Comparison of ENCODE assay signal across 1 cellular context in the genomic region with DNA sequence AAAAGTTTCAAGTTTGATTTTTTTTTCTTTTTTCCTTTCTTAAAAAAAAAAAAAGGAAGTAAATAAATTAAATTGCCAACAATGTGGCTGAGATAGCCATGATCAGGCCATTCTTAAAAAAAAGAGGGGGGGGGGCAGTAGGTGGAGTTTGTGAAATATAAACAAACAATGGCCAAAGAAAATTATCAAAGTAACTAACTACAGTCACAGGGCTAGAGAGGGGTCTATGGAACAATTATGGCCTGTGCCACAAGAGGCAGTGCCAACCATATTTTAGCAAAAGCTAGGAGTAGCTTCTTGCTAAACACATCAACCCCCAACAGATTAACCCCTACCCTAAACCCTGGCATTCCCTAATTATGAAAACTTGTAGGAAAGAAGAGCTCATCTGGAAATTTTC.
TF ChIP-seq lines count a peak whose summit lies in the region.

No MANE protein-coding gene starts in this region.

TF ChIP-seq in HepG2, 621 proteins besides CTCF, POLR2A, EP300 and RAD21:
- TF ChIP-seq ZNF710 (CRISPR knock-in tag; IDR thresholded peaks at IDR 0.05; ENCODE audit: borderline replicate concordance), result no peak
- no peak for TF ChIP-seq ARNT2 (CRISPR knock-in tag; IDR thresholded peaks at IDR 0.05; ENCODE audit: low read depth)
- no peak for TF ChIP-seq ZNF484 (CRISPR knock-in tag; IDR thresholded peaks at IDR 0.05; ENCODE audit: borderline replicate concordance, low read depth)
- TF ChIP-seq FOXO4 (CRISPR knock-in tag; conservative IDR thresholded peaks at IDR 0.05), result no peak
- TF ChIP-seq ZBTB3 (CRISPR knock-in tag; IDR thresholded peaks at IDR 0.05; ENCODE audit: borderline replicate concordance, low read depth), result no peak
- no peak for TF ChIP-seq ZC3H4 (CRISPR knock-in tag; IDR thresholded peaks at IDR 0.05; ENCODE audit: borderline replicate concordance)
- TF ChIP-seq, protein P1, sequence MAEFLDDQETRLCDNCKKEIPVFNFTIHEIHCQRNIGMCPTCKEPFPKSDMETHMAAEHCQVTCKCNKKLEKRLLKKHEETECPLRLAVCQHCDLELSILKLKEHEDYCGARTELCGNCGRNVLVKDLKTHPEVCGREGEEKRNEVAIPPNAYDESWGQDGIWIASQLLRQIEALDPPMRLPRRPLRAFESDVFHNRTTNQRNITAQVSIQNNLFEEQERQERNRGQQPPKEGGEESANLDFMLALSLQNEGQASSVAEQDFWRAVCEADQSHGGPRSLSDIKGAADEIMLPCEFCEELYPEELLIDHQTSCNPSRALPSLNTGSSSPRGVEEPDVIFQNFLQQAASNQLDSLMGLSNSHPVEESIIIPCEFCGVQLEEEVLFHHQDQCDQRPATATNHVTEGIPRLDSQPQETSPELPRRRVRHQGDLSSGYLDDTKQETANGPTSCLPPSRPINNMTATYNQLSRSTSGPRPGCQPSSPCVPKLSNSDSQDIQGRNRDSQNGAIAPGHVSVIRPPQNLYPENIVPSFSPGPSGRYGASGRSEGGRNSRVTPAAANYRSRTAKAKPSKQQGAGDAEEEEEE (CRISPR knock-in tag; IDR thresholded peaks at IDR 0.05; ENCODE audit: borderline replicate concordance), result no peak
- TF ChIP-seq ZNF225 (CRISPR knock-in tag; IDR thresholded peaks at IDR 0.05), result no peak
- no peak for TF ChIP-seq ATM (IDR thresholded peaks at IDR 0.05; ENCODE audit: borderline replicate concordance)
- TF ChIP-seq TBL1XR1 (IDR thresholded peaks at IDR 0.05; ENCODE audit: borderline replicate concordance, low read length, partially characterized antibody), result no peak
- no peak for TF ChIP-seq ATF2 (CRISPR knock-in tag; IDR thresholded peaks at IDR 0.05)
- no peak for TF ChIP-seq ARID3A (IDR thresholded peaks at IDR 0.05; ENCODE audit: low read depth, low read length)
- no peak for TF ChIP-seq SIN3A (IDR thresholded peaks at IDR 0.05; ENCODE audit: borderline replicate concordance, low read depth, low read length)
